In genomic region chrX:135295944-135296305, GRCh38 we compare ENCODE assay signal across 10 cellular contexts. TPM values are rescaled to one million over a fixed set of nuclear protein-coding genes. Genes with fewer than 3 reads are reported as not detected.
DNase-seq lines count a peak whose midpoint lies in the region; ATAC-seq and TF ChIP-seq lines count a peak whose summit lies in the region.
"Had no signal": no experiment of that assay in that cellular context is flagged by ENCODE, and none has a peak within 500 bp of the region (broad histone marks: within the 10 kb centered on the region; RNA-seq: fewer than 3 reads in every experiment).

No MANE protein-coding gene starts in this region.

- H4K20me1 ChIP-seq in smooth muscle cell (ENCODE audit: low read depth): no peaks in the 10 kb centered on the region

- peak overlapping the region; percentile 81 for H3K27ac Mint-ChIP-seq in T-helper 1 cell treated with Interleukin-12 subunit alpha and Interleukin-12 subunit beta and Interleukin-4 antibody, amounts not matched to agents 30 μg/mL and 1 μg/mL, for 36 hours
- H3K27ac Mint-ChIP-seq in central memory CD8-positive, alpha-beta T cell (ENCODE audit: low read depth): peak overlapping the region; percentile 89

- no peak overlapping the region for H3K27ac ChIP-seq in smooth muscle cell (ENCODE audit: low read depth)
- H3K27ac ChIP-seq: SJSA1 had no signal

- peaks cover 21% of the 10 kb centered on the region for H3K36me3 Mint-ChIP-seq in T-helper 1 cell treated with Interleukin-12 subunit alpha and Interleukin-12 subunit beta and Interleukin-4 antibody, amounts not matched to agents 30 μg/mL and 1 μg/mL, for 36 hours (ENCODE audit: low read depth)
- peaks cover 8% of the 10 kb centered on the region for H3K36me3 Mint-ChIP-seq in central memory CD8-positive, alpha-beta T cell (ENCODE audit: insufficient read depth)

- no peaks in the 10 kb centered on the region for H3K79me2 ChIP-seq in smooth muscle cell (ENCODE audit: low read depth)

- H3K36me3 ChIP-seq in smooth muscle cell (ENCODE audit: low read depth): no peaks in the 10 kb centered on the region
- H3K36me3 ChIP-seq: SJSA1 had no signal

- peak overlapping the region; percentile 86 for H3K4me3 Mint-ChIP-seq in T-helper 1 cell treated with Interleukin-12 subunit alpha and Interleukin-12 subunit beta and Interleukin-4 antibody, amounts not matched to agents 30 μg/mL and 1 μg/mL, for 36 hours
- H3K4me3 Mint-ChIP-seq in central memory CD8-positive, alpha-beta T cell: peak overlapping the region; percentile 92

- DNase-seq in T-helper 1 cell (no peak), smooth muscle cell (lab: John Stamatoyannopoulos, UW; ENCODE audit: unreplicated experiment) (no peak), HUDEP-2 (lab: John Stamatoyannopoulos, UW; ENCODE audit: unreplicated experiment in 76 of 76) (no peak), GM10266 (ENCODE audit: extremely low spot score) (no peak)
- no peak for DNase-seq in central memory CD8-positive, alpha-beta T cell (ENCODE audit: low spot score in 2 of 2)
- DNase-seq in stimulated activated CD4-positive, alpha-beta T cell treated with anti-CD3 and anti-CD28 coated beads, Interleukin-1b, Interleukin-23, amount 100 ng/mL, for 48 hours: no peak

- WGBS in smooth muscle cell (ENCODE audit: low lambda C conversion rate): 59% methylated on average over 10 of the region's 10 CpGs

- H3K9me3 ChIP-seq in smooth muscle cell (replicated peaks; ENCODE audit: low read depth): no peaks in the 10 kb centered on the region
- H3K9me3 ChIP-seq: SJSA1 had no signal

- TF ChIP-seq CTCF in smooth muscle cell (IDR thresholded peaks at IDR 0.05; ENCODE audit: borderline replicate concordance, insufficient read depth, poor library complexity, severe bottlenecking): no peak
- no peak for TF ChIP-seq CTCF in GM10266 (IDR thresholded peaks at IDR 0.05; ENCODE audit: control insufficient read depth, insufficient read depth, low read depth, missing control alignments)

- no peaks in the 10 kb centered on the region for H3F3A ChIP-seq in smooth muscle cell (ENCODE audit: low read depth)

- ATAC-seq in HG03025 (IDR thresholded peaks at IDR 0.05; ENCODE audit: low FRiP score, unreplicated experiment): peak; percentile 40
- ATAC-seq in central memory CD8-positive, alpha-beta T cell (replicated peaks; ENCODE audit: extremely low read depth, poor library complexity, severe bottlenecking): peak; percentile 49

- peaks cover 6% of the 10 kb centered on the region for H3K4me1 Mint-ChIP-seq in T-helper 1 cell treated with Interleukin-12 subunit alpha and Interleukin-12 subunit beta and Interleukin-4 antibody, amounts not matched to agents 30 μg/mL and 1 μg/mL, for 36 hours (ENCODE audit: low read depth)
- peaks cover 20% of the 10 kb centered on the region for H3K4me1 Mint-ChIP-seq in central memory CD8-positive, alpha-beta T cell

- H3K4me3 ChIP-seq in smooth muscle cell: peak overlapping the region; percentile 42
- H3K4me3 ChIP-seq: SJSA1 had no signal

- H3K27me3 ChIP-seq in smooth muscle cell (ENCODE audit: low read depth): no peaks in the 10 kb centered on the region
- H3K27me3 ChIP-seq: SJSA1 had no signal

- no peaks in the 10 kb centered on the region for H3K4me1 ChIP-seq in smooth muscle cell (ENCODE audit: low read depth)
- H3K4me1 ChIP-seq: SJSA1 had no signal

- no peaks in the 10 kb centered on the region for H3K27me3 Mint-ChIP-seq in T-helper 1 cell treated with Interleukin-12 subunit alpha and Interleukin-12 subunit beta and Interleukin-4 antibody, amounts not matched to agents 30 μg/mL and 1 μg/mL, for 36 hours (ENCODE audit: low read depth)
- H3K27me3 Mint-ChIP-seq in central memory CD8-positive, alpha-beta T cell: no peaks in the 10 kb centered on the region

- no peak overlapping the region for H2AFZ ChIP-seq in smooth muscle cell (ENCODE audit: low read depth)

- H3K9me3 Mint-ChIP-seq in T-helper 1 cell treated with Interleukin-12 subunit alpha and Interleukin-12 subunit beta and Interleukin-4 antibody, amounts not matched to agents 30 μg/mL and 1 μg/mL, for 36 hours: peaks cover 14% of the 10 kb centered on the region
- H3K9me3 Mint-ChIP-seq in central memory CD8-positive, alpha-beta T cell: peaks cover 5% of the 10 kb centered on the region

- H3K9ac ChIP-seq in smooth muscle cell (ENCODE audit: low read depth): no peak overlapping the region

- H3K4me2 ChIP-seq in smooth muscle cell: peak overlapping the region; percentile 78

RNA-seq across cellular contexts. Expression of gene ETDC, which starts 13.4 kb away (rescaled TPM):
- not detected in 2 replicates for total RNA-seq in smooth muscle cell
- polyA plus RNA-seq in smooth muscle cell: not detected in 2 replicates
- total RNA-seq: myocyte, SJSA1 had no signal

RNA-seq across cellular contexts. Expression of gene ETDA, which starts 44.1 kb away (rescaled TPM):
- not detected in 2 replicates for total RNA-seq in smooth muscle cell
- polyA plus RNA-seq in smooth muscle cell: not detected in 2 replicates
- total RNA-seq: myocyte, SJSA1 had no signal

RNA-seq across cellular contexts. Expression of gene ZNF75D, which starts 48.0 kb away (rescaled TPM):
- total RNA-seq in smooth muscle cell: 7.9 and 8.2 TPM in 2 replicates
- 3.1 and 4.4 TPM in 2 replicates for polyA plus RNA-seq in smooth muscle cell

RNA-seq across cellular contexts. Expression of gene ZNF449, which starts 48.7 kb away (rescaled TPM):
- 7.5 and 12.4 TPM in 2 replicates for total RNA-seq in smooth muscle cell
- polyA plus RNA-seq in smooth muscle cell: 3.9 and 5.3 TPM in 2 replicates
